Comparison of ENCODE assay signal across 1 cellular context in genomic region chr11:95339554-95339953, GRCh38.
TF ChIP-seq lines count a peak whose summit lies in the region.

No MANE protein-coding gene starts in this region.

TF ChIP-seq in GM12878, 131 proteins besides CTCF, POLR2A, EP300 and RAD21 (continued from another document and continues in another):
- no peak for TF ChIP-seq CEBPB (IDR thresholded peaks at IDR 0.05; ENCODE audit: borderline replicate concordance in 1 of 2, low read depth in 2 of 2, low read length in 2 of 2)
- no peak for TF ChIP-seq ASH2L (IDR thresholded peaks at IDR 0.05; ENCODE audit: borderline replicate concordance, low read depth)
- TF ChIP-seq IKZF1 (conservative IDR thresholded peaks at IDR 0.05) = no peak
- no peak for TF ChIP-seq ZNF384 (IDR thresholded peaks at IDR 0.05; ENCODE audit: borderline replicate concordance, low read depth, low read length)
- TF ChIP-seq EZH2 (IDR thresholded peaks at IDR 0.05; ENCODE audit: borderline replicate concordance, control insufficient read depth, low read depth, low read length) = no peak
- no peak for TF ChIP-seq E2F8 (IDR thresholded peaks at IDR 0.05; ENCODE audit: low read depth, partially characterized antibody)
- no peak for TF ChIP-seq MAX (IDR thresholded peaks at IDR 0.05; ENCODE audit: low read depth, low read length)
- TF ChIP-seq, protein P1, sequence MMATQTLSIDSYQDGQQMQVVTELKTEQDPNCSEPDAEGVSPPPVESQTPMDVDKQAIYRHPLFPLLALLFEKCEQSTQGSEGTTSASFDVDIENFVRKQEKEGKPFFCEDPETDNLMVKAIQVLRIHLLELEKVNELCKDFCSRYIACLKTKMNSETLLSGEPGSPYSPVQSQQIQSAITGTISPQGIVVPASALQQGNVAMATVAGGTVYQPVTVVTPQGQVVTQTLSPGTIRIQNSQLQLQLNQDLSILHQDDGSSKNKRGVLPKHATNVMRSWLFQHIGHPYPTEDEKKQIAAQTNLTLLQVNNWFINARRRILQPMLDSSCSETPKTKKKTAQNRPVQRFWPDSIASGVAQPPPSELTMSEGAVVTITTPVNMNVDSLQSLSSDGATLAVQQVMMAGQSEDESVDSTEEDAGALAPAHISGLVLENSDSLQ (IDR thresholded peaks at IDR 0.05) = no peak
- no peak for TF ChIP-seq ZNF274 (IDR thresholded peaks at IDR 0.05; ENCODE audit: insufficient read depth, insufficient read length)
- TF ChIP-seq SP1 (IDR thresholded peaks at IDR 0.05; ENCODE audit: low read depth, low read length) = no peak
- TF ChIP-seq PBX3 (IDR thresholded peaks at IDR 0.05; ENCODE audit: insufficient replicate concordance, low read depth, low read length) = no peak
- TF ChIP-seq MXI1 (IDR thresholded peaks at IDR 0.05; ENCODE audit: low read depth, low read length) = no peak
- TF ChIP-seq KDM1A (IDR thresholded peaks at IDR 0.05; ENCODE audit: borderline replicate concordance) = no peak
- 0 out of 2 replicates have a peak, but pooled peaks have one; percentile 26 for TF ChIP-seq ATF7 (IDR thresholded peaks at IDR 0.05; ENCODE audit: low read depth)
- no peak for TF ChIP-seq CBX5 (IDR thresholded peaks at IDR 0.05; ENCODE audit: low read depth)
- no peak for TF ChIP-seq USF1 (IDR thresholded peaks at IDR 0.05; ENCODE audit: borderline replicate concordance, extremely low read length, insufficient read depth, low read depth, low read length)
- TF ChIP-seq MLLT1 (IDR thresholded peaks at IDR 0.05) = no peak
- TF ChIP-seq MTA3 (IDR thresholded peaks at IDR 0.05; ENCODE audit: borderline replicate concordance, low read length) = 0 out of 2 replicates have a peak, but pooled peaks have one; percentile 36
- no peak for TF ChIP-seq NRF1 (conservative IDR thresholded peaks at IDR 0.05; ENCODE audit: low read depth, low read length)
- TF ChIP-seq, protein P2, sequence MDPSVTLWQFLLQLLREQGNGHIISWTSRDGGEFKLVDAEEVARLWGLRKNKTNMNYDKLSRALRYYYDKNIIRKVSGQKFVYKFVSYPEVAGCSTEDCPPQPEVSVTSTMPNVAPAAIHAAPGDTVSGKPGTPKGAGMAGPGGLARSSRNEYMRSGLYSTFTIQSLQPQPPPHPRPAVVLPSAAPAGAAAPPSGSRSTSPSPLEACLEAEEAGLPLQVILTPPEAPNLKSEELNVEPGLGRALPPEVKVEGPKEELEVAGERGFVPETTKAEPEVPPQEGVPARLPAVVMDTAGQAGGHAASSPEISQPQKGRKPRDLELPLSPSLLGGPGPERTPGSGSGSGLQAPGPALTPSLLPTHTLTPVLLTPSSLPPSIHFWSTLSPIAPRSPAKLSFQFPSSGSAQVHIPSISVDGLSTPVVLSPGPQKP (IDR thresholded peaks at IDR 0.05; ENCODE audit: low read depth, low read length) = no peak
- TF ChIP-seq, protein P3, sequence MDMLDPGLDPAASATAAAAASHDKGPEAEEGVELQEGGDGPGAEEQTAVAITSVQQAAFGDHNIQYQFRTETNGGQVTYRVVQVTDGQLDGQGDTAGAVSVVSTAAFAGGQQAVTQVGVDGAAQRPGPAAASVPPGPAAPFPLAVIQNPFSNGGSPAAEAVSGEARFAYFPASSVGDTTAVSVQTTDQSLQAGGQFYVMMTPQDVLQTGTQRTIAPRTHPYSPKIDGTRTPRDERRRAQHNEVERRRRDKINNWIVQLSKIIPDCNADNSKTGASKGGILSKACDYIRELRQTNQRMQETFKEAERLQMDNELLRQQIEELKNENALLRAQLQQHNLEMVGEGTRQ (IDR thresholded peaks at IDR 0.05; ENCODE audit: borderline replicate concordance, low read depth, low read length) = no peak
- TF ChIP-seq BRCA1 (IDR thresholded peaks at IDR 0.05; ENCODE audit: low read depth, low read length) = no peak
- TF ChIP-seq ETV6 (conservative IDR thresholded peaks at IDR 0.05 in 1 of 2, IDR thresholded peaks at IDR 0.05 in 1 of 2; ENCODE audit: borderline replicate concordance in 1 of 2, low read depth in 1 of 2) = peak in 1 of 2 experiments; percentile 52; a peak in 1 of 4 replicates
- TF ChIP-seq PAX5 (IDR thresholded peaks at IDR 0.05; ENCODE audit: borderline replicate concordance, low read depth, low read length) = no peak
- TF ChIP-seq ZBTB40 (IDR thresholded peaks at IDR 0.05; ENCODE audit: borderline replicate concordance) = no peak
- TF ChIP-seq TBL1XR1 (IDR thresholded peaks at IDR 0.05; ENCODE audit: low read depth, low read length) = no peak
- no peak for TF ChIP-seq POU2F2 (IDR thresholded peaks at IDR 0.05; ENCODE audit: borderline replicate concordance, low read depth, low read length)
- TF ChIP-seq SUZ12 (IDR thresholded peaks at IDR 0.05; ENCODE audit: unreplicated experiment) = no peak
- no peak for TF ChIP-seq ZNF207 (IDR thresholded peaks at IDR 0.05; ENCODE audit: borderline replicate concordance)
- no peak for TF ChIP-seq LARP7 (IDR thresholded peaks at IDR 0.05)
- TF ChIP-seq ZBED1 (IDR thresholded peaks at IDR 0.05; ENCODE audit: borderline replicate concordance) = peak; percentile 53; the same call in 1 of the 2 replicates
- TF ChIP-seq CREM (IDR thresholded peaks at IDR 0.05; ENCODE audit: low read depth) = peak; percentile 45; the same call in 1 of the 2 replicates
- TF ChIP-seq STAT1 (conservative IDR thresholded peaks at IDR 0.05) = no peak
- no peak for TF ChIP-seq YBX1 (IDR thresholded peaks at IDR 0.05)
- TF ChIP-seq CHD4 (IDR thresholded peaks at IDR 0.05) = no peak
- TF ChIP-seq RUNX3 (IDR thresholded peaks at IDR 0.05; ENCODE audit: low read length) = peak; percentile 43; the same call in 1 of the 2 replicates
- peak; percentile 52; the same call in 1 of the 2 replicates for TF ChIP-seq ATF2 (IDR thresholded peaks at IDR 0.05; ENCODE audit: low read length)
- no peak for TF ChIP-seq TARDBP (IDR thresholded peaks at IDR 0.05; ENCODE audit: borderline replicate concordance)
- no peak for TF ChIP-seq ZNF622 (IDR thresholded peaks at IDR 0.05)
- no peak for TF ChIP-seq RAD51 (IDR thresholded peaks at IDR 0.05)
- 0 out of 2 replicates have a peak, but pooled peaks have one; percentile 26 for TF ChIP-seq ZNF24 (IDR thresholded peaks at IDR 0.05)
- TF ChIP-seq, protein P4, sequence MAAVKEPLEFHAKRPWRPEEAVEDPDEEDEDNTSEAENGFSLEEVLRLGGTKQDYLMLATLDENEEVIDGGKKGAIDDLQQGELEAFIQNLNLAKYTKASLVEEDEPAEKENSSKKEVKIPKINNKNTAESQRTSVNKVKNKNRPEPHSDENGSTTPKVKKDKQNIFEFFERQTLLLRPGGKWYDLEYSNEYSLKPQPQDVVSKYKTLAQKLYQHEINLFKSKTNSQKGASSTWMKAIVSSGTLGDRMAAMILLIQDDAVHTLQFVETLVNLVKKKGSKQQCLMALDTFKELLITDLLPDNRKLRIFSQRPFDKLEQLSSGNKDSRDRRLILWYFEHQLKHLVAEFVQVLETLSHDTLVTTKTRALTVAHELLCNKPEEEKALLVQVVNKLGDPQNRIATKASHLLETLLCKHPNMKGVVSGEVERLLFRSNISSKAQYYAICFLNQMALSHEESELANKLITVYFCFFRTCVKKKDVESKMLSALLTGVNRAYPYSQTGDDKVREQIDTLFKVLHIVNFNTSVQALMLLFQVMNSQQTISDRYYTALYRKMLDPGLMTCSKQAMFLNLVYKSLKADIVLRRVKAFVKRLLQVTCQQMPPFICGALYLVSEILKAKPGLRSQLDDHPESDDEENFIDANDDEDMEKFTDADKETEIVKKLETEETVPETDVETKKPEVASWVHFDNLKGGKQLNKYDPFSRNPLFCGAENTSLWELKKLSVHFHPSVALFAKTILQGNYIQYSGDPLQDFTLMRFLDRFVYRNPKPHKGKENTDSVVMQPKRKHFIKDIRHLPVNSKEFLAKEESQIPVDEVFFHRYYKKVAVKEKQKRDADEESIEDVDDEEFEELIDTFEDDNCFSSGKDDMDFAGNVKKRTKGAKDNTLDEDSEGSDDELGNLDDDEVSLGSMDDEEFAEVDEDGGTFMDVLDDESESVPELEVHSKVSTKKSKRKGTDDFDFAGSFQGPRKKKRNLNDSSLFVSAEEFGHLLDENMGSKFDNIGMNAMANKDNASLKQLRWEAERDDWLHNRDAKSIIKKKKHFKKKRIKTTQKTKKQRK (IDR thresholded peaks at IDR 0.05; ENCODE audit: low read depth, low read length) = no peak
- peak; percentile 72 for TF ChIP-seq JUNB (IDR thresholded peaks at IDR 0.05)
